In the genomic region with DNA sequence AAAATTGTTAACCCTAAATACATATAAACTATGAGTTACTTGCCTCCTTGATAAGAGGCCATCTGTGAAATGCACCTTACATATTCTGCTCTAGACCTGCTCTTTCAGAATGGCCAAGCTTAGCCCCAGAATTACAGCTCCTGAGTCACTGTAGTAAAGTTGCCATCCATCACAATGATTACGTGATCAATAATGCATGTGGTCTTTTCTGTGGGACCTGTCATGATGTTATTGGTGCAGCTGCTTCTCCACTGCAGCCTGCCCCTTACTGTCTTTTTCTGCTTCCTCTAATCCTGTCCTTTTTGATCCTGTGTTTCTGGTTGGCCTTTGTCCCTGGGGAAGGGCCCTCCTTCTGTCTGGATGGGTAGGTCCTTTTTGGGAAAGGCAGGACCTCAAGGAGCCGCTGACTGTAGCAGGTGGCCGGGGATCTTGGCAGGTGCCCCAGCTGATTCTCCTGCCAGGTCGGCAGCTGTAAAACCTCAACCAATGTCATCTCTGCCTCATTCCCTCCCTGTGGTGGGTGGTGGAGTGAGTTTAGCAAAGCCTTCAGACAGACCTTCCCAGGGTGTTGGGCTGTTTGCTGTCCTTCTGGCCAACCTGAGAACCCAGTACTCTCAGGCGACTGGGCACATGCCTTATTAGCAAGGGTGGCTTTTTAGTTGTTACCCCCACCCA, we compare ENCODE assay signal across 9 cellular contexts.
A peak's percentile ranks its signal among the peaks of the same experiment; 100 is the strongest.
DNase-seq lines count a peak whose midpoint lies in the region; ATAC-seq and TF ChIP-seq lines count a peak whose summit lies in the region.
"Had no signal": no experiment of that assay in that cellular context is flagged by ENCODE, and none has a peak within 500 bp of the region (broad histone marks: within the 10 kb centered on the region; RNA-seq: fewer than 3 reads in every experiment).

No MANE protein-coding gene starts in this region.

- peak; percentile 59 for DNase-seq in DMS 273 treated with DMSO at 0.1 percent for 48 hours (lab: John Stamatoyannopoulos, UW)
- DNase-seq in MG63 = peak; percentile 66
- peak; percentile 59 for DNase-seq in astrocyte of the spinal cord (ENCODE audit: low read depth, low spot score)
- no peak for DNase-seq in natural killer cell
- DNase-seq in head of caudate nucleus = no peak
- no peak for DNase-seq in OCI-M1 (lab: John Stamatoyannopoulos, UW)
- DNase-seq in NCI-H1930 (lab: John Stamatoyannopoulos, UW) = no peak
- DNase-seq: SIG-M5 had no signal

- H3K4me3 ChIP-seq in MG63 = no peak overlapping the region
- H3K4me3 ChIP-seq in astrocyte of the spinal cord (ENCODE audit: low read depth, low read length) = no peak overlapping the region

- H3K9me3 ChIP-seq in MG63 = no peaks in the 10 kb centered on the region

- no peaks in the 10 kb centered on the region for H3K27me3 ChIP-seq in MG63

- no peaks in the 10 kb centered on the region for H3K9me3 Mint-ChIP-seq in natural killer cell

- peak overlapping the region; percentile 68 for H3K4me3 Mint-ChIP-seq in natural killer cell

- H3K36me3 Mint-ChIP-seq in natural killer cell = no peaks in the 10 kb centered on the region

- TF ChIP-seq CTCF in astrocyte of the spinal cord (IDR thresholded peaks at IDR 0.05; ENCODE audit: low read depth, low read length) = no peak
- TF ChIP-seq CTCF in natural killer cell (IDR thresholded peaks at IDR 0.05) = no peak

- peaks cover 50 to 65% of the 10 kb centered on the region in 2 donors for H3K4me1 Mint-ChIP-seq in natural killer cell

- in situ Hi-C loops in astrocyte of the spinal cord (cut with HindIII; ENCODE audit: low sequenced_read_pairs) = no loop called here

- H3K36me3 ChIP-seq in MG63 = peaks cover 35% of the 10 kb centered on the region

- peak overlapping the region; percentile 83 to 89 for H3K27ac Mint-ChIP-seq in natural killer cell

- peak; percentile 60 to 77 (median 75) for ATAC-seq in natural killer cell
- no peak for ATAC-seq in HG03097 (IDR thresholded peaks at IDR 0.05; ENCODE audit: low FRiP score, unreplicated experiment)

- intact Hi-C loops in natural killer cell (cut with micrococcal nuclease) = loop anchor here (1.0 to 2.0 kb wide), 2 partner anchors 36 to 75 kb away; no protein-coding TSS in a partner anchor
- intact Hi-C loops in head of caudate nucleus (cut with DNase I) = no loop called here

- H3K27me3 Mint-ChIP-seq in natural killer cell (ENCODE audit: low read depth in 2 of 2) = no peaks in the 10 kb centered on the region

Comparison
In these comparisons a context has a peak if more than half of its experiments do, and no peak if none do; other contexts are left out.
1. DNase-seq: peak in DMS 273 treated with DMSO at 0.1 percent for 48 hours (single experiment), MG63 (single experiment) and astrocyte of the spinal cord (single experiment); none in natural killer cell (single experiment), head of caudate nucleus (0 of 42), OCI-M1 (single experiment) and NCI-H1930 (0 of 2).